8 cellular contexts compared by ENCODE assay signal in genomic region chr21:44011123-44011773, GRCh38. TPM values are rescaled to one million over a fixed set of nuclear protein-coding genes. Genes with fewer than 3 reads are reported as not detected.
DNase-seq lines count a peak whose midpoint lies in the region; ATAC-seq and TF ChIP-seq lines count a peak whose summit lies in the region.

No MANE protein-coding gene starts in this region.

- H3K4me2 ChIP-seq in neural progenitor cell = peak overlapping the region; percentile 99

- H3K36me3 Mint-ChIP-seq in CD4-positive, alpha-beta T cell (ENCODE audit: low read depth) = peaks cover 19% of the 10 kb centered on the region
- H3K36me3 Mint-ChIP-seq in endothelial cell (ENCODE audit: low read depth, unreplicated experiment) (peaks cover 5% of the 10 kb centered on the region), neural progenitor cell (no peaks in the 10 kb centered on the region)

- no peak for ATAC-seq in CD4-positive, alpha-beta T cell (ENCODE audit: poor library complexity)
- no peak for ATAC-seq in HG03571 (IDR thresholded peaks at IDR 0.05; ENCODE audit: unreplicated experiment)

- H3K4me1 ChIP-seq in NT2/D1 (ENCODE audit: insufficient read depth, insufficient read length) (peaks cover 18% of the 10 kb centered on the region), neural progenitor cell (peaks cover 23% of the 10 kb centered on the region)

- peaks cover 39% of the 10 kb centered on the region for H3K4me1 Mint-ChIP-seq in CD4-positive, alpha-beta T cell (ENCODE audit: low read depth)
- H3K4me1 Mint-ChIP-seq in endothelial cell (ENCODE audit: unreplicated experiment) = peaks cover 25% of the 10 kb centered on the region
- H3K4me1 Mint-ChIP-seq in neural progenitor cell = peaks cover 25% of the 10 kb centered on the region

- H3K9me3 Mint-ChIP-seq in CD4-positive, alpha-beta T cell = no peaks in the 10 kb centered on the region
- H3K9me3 Mint-ChIP-seq in endothelial cell (ENCODE audit: unreplicated experiment) (no peaks in the 10 kb centered on the region), neural progenitor cell (no peaks in the 10 kb centered on the region)

- no peaks in the 10 kb centered on the region for H3K9me3 ChIP-seq in CD4-positive, alpha-beta T cell (ENCODE audit: control insufficient read depth, low read length)
- H3K9me3 ChIP-seq in NT2/D1 (ENCODE audit: insufficient read depth, low read length) (no peaks in the 10 kb centered on the region), neural progenitor cell (ENCODE audit: low read depth) (no peaks in the 10 kb centered on the region)

- DNase-seq in CD4-positive, alpha-beta T cell = no peak
- DNase-seq in NT2/D1 (ENCODE audit: low read depth, low spot score) (no peak), endothelial cell (ENCODE audit: low spot score) (no peak), neural progenitor cell (ENCODE audit: low spot score) (no peak), NCI-H146 treated with DMSO at 0.1 percent for 48 hours (lab: John Stamatoyannopoulos, UW; ENCODE audit: unreplicated experiment) (no peak), NCI-H128 (lab: John Stamatoyannopoulos, UW; ENCODE audit: unreplicated experiment) (no peak)
- no peak for DNase-seq in activated CD4-positive, alpha-beta T cell treated with anti-CD3 and anti-CD28 coated beads for 4 hours

- intact Hi-C loops in CD4-positive, alpha-beta T cell (cut with DNase I, micrococcal nuclease) = loop anchor here in 1 of 2 experiments (5.0 kb wide), 1 partner anchor 1119 kb away; the partner anchor contains the start of gene NDUFV3

- H3K4me3 Mint-ChIP-seq in CD4-positive, alpha-beta T cell = peak overlapping the region; percentile 93
- H3K4me3 Mint-ChIP-seq in endothelial cell (ENCODE audit: unreplicated experiment) = peak overlapping the region; percentile 91
- H3K4me3 Mint-ChIP-seq in neural progenitor cell = peak overlapping the region; percentile 92

- CTCF ChIA-PET in CD4-positive, alpha-beta T cell (lab: Charles Lee) = no interaction called here

- H3K27me3 ChIP-seq in CD4-positive, alpha-beta T cell (ENCODE audit: control insufficient read depth, insufficient read depth, low read length) = no peaks in the 10 kb centered on the region
- H3K27me3 ChIP-seq in NT2/D1 (ENCODE audit: insufficient read depth, insufficient read length) (no peaks in the 10 kb centered on the region), neural progenitor cell (no peaks in the 10 kb centered on the region)

- H3K36me3 ChIP-seq in NT2/D1 (ENCODE audit: insufficient read depth, insufficient read length, low read length) (no peaks in the 10 kb centered on the region), neural progenitor cell (no peaks in the 10 kb centered on the region)

- H3K27me3 Mint-ChIP-seq in CD4-positive, alpha-beta T cell = no peaks in the 10 kb centered on the region
- H3K27me3 Mint-ChIP-seq in endothelial cell (ENCODE audit: unreplicated experiment) = peaks cover 7% of the 10 kb centered on the region
- H3K27me3 Mint-ChIP-seq in neural progenitor cell (ENCODE audit: insufficient read depth, low read depth) = peaks cover 4% of the 10 kb centered on the region

- H4K20me1 ChIP-seq in neural progenitor cell (ENCODE audit: low read depth) = peaks cover 32% of the 10 kb centered on the region

- H3F3A ChIP-seq in neural progenitor cell (ENCODE audit: low read depth) = peaks cover 28% of the 10 kb centered on the region

- peak overlapping the region; percentile 89 for H3K27ac Mint-ChIP-seq in CD4-positive, alpha-beta T cell
- H3K27ac Mint-ChIP-seq in endothelial cell (ENCODE audit: unreplicated experiment) = peak overlapping the region; percentile 75
- peak overlapping the region; percentile 62 for H3K27ac Mint-ChIP-seq in neural progenitor cell

- H3K4me3 ChIP-seq in NT2/D1 (ENCODE audit: insufficient read length, low read depth) (peak overlapping the region; percentile 91), neural progenitor cell (peak overlapping the region; percentile 89)

- no peak for TF ChIP-seq CTCF in CD4-positive, alpha-beta T cell (IDR thresholded peaks at IDR 0.05)
- TF ChIP-seq CTCF in endothelial cell (IDR thresholded peaks at IDR 0.05; ENCODE audit: unreplicated experiment) = no peak
- TF ChIP-seq CTCF in neural progenitor cell (IDR thresholded peaks at IDR 0.05) = no peak

- peak overlapping the region; percentile 56 for H3K27ac ChIP-seq in CD4-positive, alpha-beta T cell (ENCODE audit: low read depth, low read length)
- H3K27ac ChIP-seq in neural progenitor cell = peak overlapping the region; percentile 79

- POLR2A ChIA-PET in CD4-positive, alpha-beta T cell (lab: Charles Lee) = interaction anchor here (0.6 to 4.4 kb wide), 7 partner anchors 13 to 328 kb away, joined by 3 to 42 read pairs (median 5); partner anchors contain the start of gene CFAP410

- H2AFZ ChIP-seq in neural progenitor cell (replicated peaks) = no peak overlapping the region

- H3K9ac ChIP-seq in NT2/D1 (ENCODE audit: insufficient read length, low read depth) (peak overlapping the region; percentile 97), neural progenitor cell (peak overlapping the region; percentile 73)

- peaks cover 42% of the 10 kb centered on the region for H3K79me2 ChIP-seq in neural progenitor cell (ENCODE audit: low read depth)

RNA-seq across cellular contexts. Expression of gene TRAPPC10, which starts 0.9 kb away (rescaled TPM):
- 100 to 1,000 TPM in 1 of 2 experiments, 10 to 100 TPM in 1; 98.1 to 101 TPM for total RNA-seq in CD4-positive, alpha-beta T cell
- 28.4 TPM for total RNA-seq in endothelial cell (ENCODE audit: unreplicated experiment)
- total RNA-seq in neural progenitor cell (ENCODE audit: low replicate concordance) = 19.8 and 23.2 TPM in 2 replicates
